Comparison of ENCODE assay signal across 16 cellular contexts in genomic region chr15:98778263-98778959, GRCh38.
A peak's percentile ranks its signal among the peaks of the same experiment; 100 is the strongest.
DNase-seq lines count a peak whose midpoint lies in the region; ATAC-seq, FAIRE-seq and TF ChIP-seq lines count a peak whose summit lies in the region.
"Had no signal": no experiment of that assay in that cellular context is flagged by ENCODE, and none has a peak within 500 bp of the region (broad histone marks: within the 10 kb centered on the region; RNA-seq: fewer than 3 reads in every experiment).

No MANE protein-coding gene starts in this region.

- POLR2A ChIA-PET in A549 (lab: Yijun Ruan, JAX) (no interaction called here), Panc1 (lab: Charles Lee) (no interaction called here)

- H3K27me3 Mint-ChIP-seq in nephron progenitor cell (ENCODE audit: low read depth, poor library complexity) = no peaks in the 10 kb centered on the region
- H3K27me3 Mint-ChIP-seq in activated T-helper 1 cell treated with anti-CD3 and anti-CD28 coated beads, Interleukin-12 subunit alpha, Interleukin-12 subunit beta, Interleukin-2, Interleukin-4 antibody, amounts not matched to agents 30 ng/mL and 10 ng/mL and 1 ng/mL, durations not matched to agents 14 hours and 24 hours and 36 hours (ENCODE audit: insufficient read depth) = peaks cover 4% of the 10 kb centered on the region

- in situ Hi-C loops in Panc1 (cut with HindIII; ENCODE audit: low pct_unique_long_range_greater_than_20kb, low sequenced_read_pairs) = no loop called here

- no peak for FAIRE-seq in A549 (lab: Jason Lieb, UNC)

- H3K36me3 ChIP-seq in Panc1 (ENCODE audit: control insufficient read depth, insufficient read depth, low read length) = no peaks in the 10 kb centered on the region
- no peaks in the 10 kb centered on the region for H3K36me3 ChIP-seq in WERI-Rb-1

- 89% methylated on average over 3 of the region's 3 CpGs for WGBS in A549 (ENCODE audit: missing lambda C conversion rate)

- no peak for TF ChIP-seq EP300 in A549 (IDR thresholded peaks at IDR 0.05)

- BruUV-seq in Panc1 (replicated peaks; lab: Mats Ljungman, UMichigan) = no TSS peak

- peak overlapping the region; percentile 65 for H3K4me2 ChIP-seq in A549

- H3K9me3 Mint-ChIP-seq in nephron progenitor cell = no peaks in the 10 kb centered on the region
- H3K9me3 Mint-ChIP-seq in activated T-helper 1 cell treated with anti-CD3 and anti-CD28 coated beads, Interleukin-12 subunit alpha, Interleukin-12 subunit beta, Interleukin-2, Interleukin-4 antibody, amounts not matched to agents 30 ng/mL and 10 ng/mL and 1 ng/mL, durations not matched to agents 14 hours and 24 hours and 36 hours = no peaks in the 10 kb centered on the region
- H3K9me3 Mint-ChIP-seq: stimulated activated naive CD8-positive, alpha-beta T cell treated with anti-CD3 and anti-CD28 coated beads, Interleukin-15, Interleukin-2, amounts not matched to agents 100 ng/mL and 50 ng/mL, for 24 hours had no signal

- H3K4me1 ChIP-seq in A549 = peaks cover 79% of the 10 kb centered on the region
- H3K4me1 ChIP-seq in Panc1 (ENCODE audit: control insufficient read depth, insufficient read depth, low read length) = peaks cover 68% of the 10 kb centered on the region

- peaks cover 74% of the 10 kb centered on the region for H3K4me1 Mint-ChIP-seq in nephron progenitor cell
- peaks cover 28% of the 10 kb centered on the region for H3K4me1 Mint-ChIP-seq in activated T-helper 1 cell treated with anti-CD3 and anti-CD28 coated beads, Interleukin-12 subunit alpha, Interleukin-12 subunit beta, Interleukin-2, Interleukin-4 antibody, amounts not matched to agents 30 ng/mL and 10 ng/mL and 1 ng/mL, durations not matched to agents 14 hours and 24 hours and 36 hours (ENCODE audit: low read depth)

- no peak for TF ChIP-seq POLR2A in A549 (IDR thresholded peaks at IDR 0.05; ENCODE audit: low read length)

- H3K36me3 Mint-ChIP-seq in nephron progenitor cell (ENCODE audit: low read depth) = peaks cover 4% of the 10 kb centered on the region
- no peaks in the 10 kb centered on the region for H3K36me3 Mint-ChIP-seq in activated T-helper 1 cell treated with anti-CD3 and anti-CD28 coated beads, Interleukin-12 subunit alpha, Interleukin-12 subunit beta, Interleukin-2, Interleukin-4 antibody, amounts not matched to agents 30 ng/mL and 10 ng/mL and 1 ng/mL, durations not matched to agents 14 hours and 24 hours and 36 hours (ENCODE audit: low read depth)
- H3K36me3 Mint-ChIP-seq: activated CD8-positive, alpha-beta memory T cell treated with anti-CD3 and anti-CD28 coated beads, Interleukin-2, amount 10 ng/mL, durations not matched to agents 7 days and 5 days had no signal

- CTCF ChIA-PET in A549 (lab: Yijun Ruan, JAX) (interaction anchor here (0.5 to 8.5 kb wide), 44 partner anchors 8 to 318 kb away, joined by 3 to 172 read pairs (median 8); no protein-coding TSS in a partner anchor), Panc1 (lab: Charles Lee) (interaction anchor here (1.2 to 1.9 kb wide), 2 partner anchors 72 to 73 kb away, joined by 3 to 10 read pairs; no protein-coding TSS in a partner anchor)

- ATAC-seq in A549 (peak in 1 of 2 experiments; percentile 6; a peak in 1 of 6 replicates), Panc1 (no peak), HG02798 (IDR thresholded peaks at IDR 0.05; ENCODE audit: poor library complexity, unreplicated experiment) (no peak), HG02623 (IDR thresholded peaks at IDR 0.05; ENCODE audit: unreplicated experiment) (no peak)
- ATAC-seq: activated CD8-positive, alpha-beta memory T cell treated with anti-CD3 and anti-CD28 coated beads, Interleukin-2, amount 10 ng/mL, durations not matched to agents 7 days and 5 days had no signal

- H3K27ac ChIP-seq in A549 (peak overlapping the region; percentile 67 to 73), Panc1 (ENCODE audit: low read length) (peak overlapping the region; percentile 85), WERI-Rb-1 (no peak overlapping the region)
- H3K27ac ChIP-seq: psoas muscle had no signal

- no peak overlapping the region for H3K4me3 Mint-ChIP-seq in nephron progenitor cell
- no peak overlapping the region for H3K4me3 Mint-ChIP-seq in activated T-helper 1 cell treated with anti-CD3 and anti-CD28 coated beads, Interleukin-12 subunit alpha, Interleukin-12 subunit beta, Interleukin-2, Interleukin-4 antibody, amounts not matched to agents 30 ng/mL and 10 ng/mL and 1 ng/mL, durations not matched to agents 14 hours and 24 hours and 36 hours
- H3K4me3 Mint-ChIP-seq: activated CD8-positive, alpha-beta memory T cell treated with anti-CD3 and anti-CD28 coated beads, Interleukin-2, amount 10 ng/mL, durations not matched to agents 7 days and 5 days; stimulated activated naive CD8-positive, alpha-beta T cell treated with anti-CD3 and anti-CD28 coated beads, Interleukin-15, Interleukin-2, amounts not matched to agents 100 ng/mL and 50 ng/mL, for 24 hours had no signal

- H3K4me3 ChIP-seq in A549 (no peak overlapping the region), Panc1 (ENCODE audit: low read depth in 2 of 2, low read length in 2 of 2) (no peak overlapping the region), WERI-Rb-1 (ENCODE audit: low read depth, low read length) (no peak overlapping the region)
- H3K4me3 ChIP-seq: psoas muscle had no signal

- TF ChIP-seq RAD21 in A549 (conservative IDR thresholded peaks at IDR 0.05 in 1 of 2, IDR thresholded peaks at IDR 0.05 in 1 of 2) = no peak

- H3K27ac Mint-ChIP-seq in nephron progenitor cell = peak overlapping the region; percentile 48
- H3K27ac Mint-ChIP-seq in activated T-helper 1 cell treated with anti-CD3 and anti-CD28 coated beads, Interleukin-12 subunit alpha, Interleukin-12 subunit beta, Interleukin-2, Interleukin-4 antibody, amounts not matched to agents 30 ng/mL and 10 ng/mL and 1 ng/mL, durations not matched to agents 14 hours and 24 hours and 36 hours = no peak overlapping the region
- H3K27ac Mint-ChIP-seq: activated CD8-positive, alpha-beta memory T cell treated with anti-CD3 and anti-CD28 coated beads, Interleukin-2, amount 10 ng/mL, durations not matched to agents 7 days and 5 days; stimulated activated naive CD8-positive, alpha-beta T cell treated with anti-CD3 and anti-CD28 coated beads, Interleukin-15, Interleukin-2, amounts not matched to agents 100 ng/mL and 50 ng/mL, for 24 hours had no signal

- intact Hi-C loops in Panc1 (cut with micrococcal nuclease; ENCODE audit: unreplicated experiment) = loop anchor here (10.0 kb wide), 3 partner anchors 124 to 334 kb away; no protein-coding TSS in a partner anchor
- intact Hi-C loops in activated T-helper 1 cell treated with anti-CD3 and anti-CD28 coated beads, Interleukin-12 subunit alpha, Interleukin-12 subunit beta, Interleukin-2, Interleukin-4 antibody, amounts not matched to agents 30 ng/mL and 10 ng/mL and 1 ng/mL, durations not matched to agents 14 hours and 24 hours and 36 hours (cut with micrococcal nuclease) = loop anchor here (2.0 to 5.0 kb wide), 3 partner anchors 128 to 434 kb away; no protein-coding TSS in a partner anchor

- DNase-seq in A549 (ENCODE audit: low read depth in 1 of 2, low spot score in 1 of 2) (no peak), Panc1 (ENCODE audit: low read depth, low spot score) (no peak), dermis microvascular lymphatic vessel endothelial cell (ENCODE audit: low read depth in 2 of 2) (peak; percentile 27 to 59), nephron progenitor cell (no peak), WERI-Rb-1 (no peak)
- DNase-seq in activated T-helper 1 cell treated with anti-CD3 and anti-CD28 coated beads, Interleukin-12 subunit alpha, Interleukin-12 subunit beta, Interleukin-2, Interleukin-4 antibody, amounts not matched to agents 30 ng/mL and 10 ng/mL and 1 ng/mL, durations not matched to agents 14 hours and 24 hours and 36 hours (ENCODE audit: low spot score) = no peak
- DNase-seq: activated CD4-positive, CD25-positive, alpha-beta regulatory T cell treated with anti-CD3 and anti-CD28 coated beads, Interleukin-2, amount 50 U/mL, for 72 hours; activated CD8-positive, alpha-beta memory T cell treated with anti-CD3 and anti-CD28 coated beads, Interleukin-2, amount 10 ng/mL, durations not matched to agents 7 days and 5 days; activated gamma-delta T cell; effector CD4-positive, alpha-beta T cell; NCI-H1048; NCI-H2107; psoas muscle had no signal

- no peaks in the 10 kb centered on the region for H3K27me3 ChIP-seq in Panc1 (ENCODE audit: control insufficient read depth, insufficient read depth, low read length)
- H3K27me3 ChIP-seq in WERI-Rb-1 (ENCODE audit: insufficient read depth, low read depth, severe bottlenecking) = no peaks in the 10 kb centered on the region

- no peaks in the 10 kb centered on the region for H3K9me3 ChIP-seq in A549
- no peaks in the 10 kb centered on the region for H3K9me3 ChIP-seq in Panc1 (ENCODE audit: control insufficient read depth, insufficient read depth, low read depth, low read length)
- no peaks in the 10 kb centered on the region for H3K9me3 ChIP-seq in WERI-Rb-1 (ENCODE audit: severe bottlenecking)
- H3K9me3 ChIP-seq: psoas muscle had no signal

- TF ChIP-seq CTCF in A549 (IDR thresholded peaks at IDR 0.05) (no peak), Panc1 (IDR thresholded peaks at IDR 0.05) (no peak), nephron progenitor cell (IDR thresholded peaks at IDR 0.05) (no peak), WERI-Rb-1 (IDR thresholded peaks at IDR 0.05; ENCODE audit: low read depth, low read length) (no peak)

TF ChIP-seq in A549, 52 proteins besides CTCF, POLR2A, EP300 and RAD21:
- 0 out of 2 replicates have a peak, but pooled peaks have one; percentile 51 for TF ChIP-seq KDM1A (IDR thresholded peaks at IDR 0.05; ENCODE audit: low read depth)
- no peak for TF ChIP-seq CHD2 (IDR thresholded peaks at IDR 0.05; ENCODE audit: low read length, partially characterized antibody)

Comparison
In these comparisons a context has a peak if more than half of its experiments do, and no peak if none do; other contexts are left out.
1. DNase-seq: peak in dermis microvascular lymphatic vessel endothelial cell (2 of 2); none in A549 (0 of 2), Panc1 (single experiment), nephron progenitor cell (single experiment), WERI-Rb-1 (single experiment) and activated T-helper 1 cell treated with anti-CD3 and anti-CD28 coated beads, Interleukin-12 subunit alpha, Interleukin-12 subunit beta, Interleukin-2, Interleukin-4 antibody, amounts not matched to agents 30 ng/mL and 10 ng/mL and 1 ng/mL, durations not matched to agents 14 hours and 24 hours and 36 hours (single experiment).